20 cellular contexts compared by ENCODE assay signal in genomic region chr2:30721241-30721640, GRCh38.
"Had no signal": no experiment of that assay in that cellular context is flagged by ENCODE, and none has a peak within 500 bp of the region (broad histone marks: within the 10 kb centered on the region; RNA-seq: fewer than 3 reads in every experiment).

No MANE protein-coding gene starts in this region.

- H3K4me3 Mint-ChIP-seq: activated CD4-positive, alpha-beta memory T cell treated with anti-CD3 and anti-CD28 coated beads, Interleukin-2, amount 10 ng/mL, durations not matched to agents 7 days and 5 days; activated naive CD4-positive, alpha-beta T cell treated with anti-CD3 and anti-CD28 coated beads, Interleukin-2, amount 50 U/mL, for 24 hours; effector memory CD8-positive, alpha-beta T cell; mesothelial cell of epicardium; nephron; T-helper 2 cell treated with Interferon-gamma antibody and Interleukin-4, amounts not matched to agents 5 μg/mL and 100 μg/mL, for 36 hours; WTC11 had no signal

- H3K9me3 Mint-ChIP-seq: activated CD4-positive, alpha-beta memory T cell treated with anti-CD3 and anti-CD28 coated beads, Interleukin-2, amount 10 ng/mL, durations not matched to agents 7 days and 5 days; activated naive CD4-positive, alpha-beta T cell treated with anti-CD3 and anti-CD28 coated beads, Interleukin-2, amount 50 U/mL, for 24 hours; effector memory CD8-positive, alpha-beta T cell; nephron; T-helper 2 cell treated with Interferon-gamma antibody and Interleukin-4, amounts not matched to agents 5 μg/mL and 100 μg/mL, for 36 hours; WTC11 had no signal

- H3K27me3 ChIP-seq: tibial nerve had no signal

- ATAC-seq: effector memory CD8-positive, alpha-beta T cell; left colon; WTC11 had no signal

- H3K4me3 ChIP-seq: adrenal gland, lower lobe of right lung, tibial nerve had no signal

- H3K27ac Mint-ChIP-seq: activated CD4-positive, alpha-beta memory T cell treated with anti-CD3 and anti-CD28 coated beads, Interleukin-2, amount 10 ng/mL, durations not matched to agents 7 days and 5 days; activated naive CD4-positive, alpha-beta T cell treated with anti-CD3 and anti-CD28 coated beads, Interleukin-2, amount 50 U/mL, for 24 hours; effector memory CD8-positive, alpha-beta T cell; mesothelial cell of epicardium; nephron; T-helper 2 cell treated with Interferon-gamma antibody and Interleukin-4, amounts not matched to agents 5 μg/mL and 100 μg/mL, for 36 hours; WTC11 had no signal

- H3K27ac ChIP-seq: adrenal gland, lower lobe of right lung, tibial nerve had no signal

- H3K4me1 Mint-ChIP-seq: activated CD4-positive, alpha-beta memory T cell treated with anti-CD3 and anti-CD28 coated beads, Interleukin-2, amount 10 ng/mL, durations not matched to agents 7 days and 5 days; activated naive CD4-positive, alpha-beta T cell treated with anti-CD3 and anti-CD28 coated beads, Interleukin-2, amount 50 U/mL, for 24 hours; mesothelial cell of epicardium; nephron; WTC11 had no signal

- H3K4me1 ChIP-seq: adrenal gland, lower lobe of right lung, tibial nerve had no signal

- H3K36me3 ChIP-seq: adrenal gland, lower lobe of right lung, tibial nerve had no signal

- H3K36me3 Mint-ChIP-seq: activated naive CD4-positive, alpha-beta T cell treated with anti-CD3 and anti-CD28 coated beads, Interleukin-2, amount 50 U/mL, for 24 hours; mesothelial cell of epicardium; WTC11 had no signal

- H3K9me3 ChIP-seq: adrenal gland, lower lobe of right lung, tibial nerve had no signal

- DNase-seq: activated CD4-positive, alpha-beta memory T cell treated with anti-CD3 and anti-CD28 coated beads, Interleukin-2, amount 10 ng/mL, durations not matched to agents 7 days and 5 days; activated CD4-positive, alpha-beta T cell treated with anti-CD3 and anti-CD28 coated beads for 4 hours; activated gamma-delta T cell; activated T-cell treated with anti-CD3 and anti-CD28 coated beads, Interleukin-2, amount 50 U/mL, for 48 hours; dermis blood vessel endothelial cell; effector memory CD8-positive, alpha-beta T cell; foreskin fibroblast; hippocampal formation; left colon; lower lobe of right lung; stimulated activated CD4-positive, alpha-beta T cell treated with anti-CD3 and anti-CD28 coated beads, Interleukin-12 subunit alpha, Interleukin-12 subunit beta, amount 100 ng/mL, for 4 hours; stimulated activated CD4-positive, alpha-beta T cell treated with anti-CD3 and anti-CD28 coated beads, Interleukin-1b, Interleukin-23, amount 100 ng/mL, for 48 hours; stimulated activated naive CD4-positive, alpha-beta T cell had no signal
